In the genomic region with DNA sequence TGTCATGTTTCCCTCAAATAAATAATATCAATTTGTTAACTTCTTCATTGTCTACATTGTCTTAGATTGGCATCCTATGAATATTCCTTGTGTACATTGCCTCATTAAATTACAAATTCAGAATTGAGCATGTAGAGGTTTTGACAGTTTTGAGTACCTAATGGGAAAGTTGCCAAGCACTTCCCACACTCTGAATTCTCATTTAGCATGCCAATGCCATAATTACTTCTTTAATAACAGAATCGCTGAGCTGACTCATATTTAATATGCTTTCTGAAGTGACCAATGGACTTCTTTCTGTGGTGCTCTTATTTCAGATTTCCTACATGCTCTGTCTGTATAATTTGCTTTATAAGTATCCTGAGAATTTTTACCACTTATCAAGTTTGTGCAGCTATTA, we compare ENCODE assay signal across 32 cellular contexts.
DNase-seq lines count a peak whose midpoint lies in the region; ATAC-seq and TF ChIP-seq lines count a peak whose summit lies in the region.
"Had no signal": no experiment of that assay in that cellular context is flagged by ENCODE, and none has a peak within 500 bp of the region (broad histone marks: within the 10 kb centered on the region; RNA-seq: fewer than 3 reads in every experiment).

No MANE protein-coding gene starts in this region.

- no peak overlapping the region for H3K4me2 ChIP-seq in OCI-LY7 (ENCODE audit: low read length)
- H3K4me2 ChIP-seq: KMS-11 had no signal

- no peak overlapping the region for H3K27ac ChIP-seq in OCI-LY7 (ENCODE audit: low read depth, low read length, poor library complexity, severe bottlenecking)
- H3K27ac ChIP-seq: epithelial cell of prostate, KMS-11, SJSA1 had no signal

- CTCF ChIA-PET in OCI-LY7 (lab: Charles Lee; ENCODE audit: unreplicated experiment): no interaction called here

- no TSS peak for BruUV-seq in OCI-LY7 (replicated peaks; lab: Mats Ljungman, UMichigan)

- H3K9me2 ChIP-seq in OCI-LY7 (ENCODE audit: insufficient read depth, low read length): no peaks in the 10 kb centered on the region

- H3K4me1 ChIP-seq in OCI-LY7 (ENCODE audit: insufficient read depth, low read length, poor library complexity, severe bottlenecking): no peaks in the 10 kb centered on the region

- no peak for TF ChIP-seq CTCF in osteocyte (IDR thresholded peaks at IDR 0.05)
- TF ChIP-seq CTCF in OCI-LY7 (conservative IDR thresholded peaks at IDR 0.05; ENCODE audit: low read length): no peak

- no peaks in the 10 kb centered on the region for H3K36me3 Mint-ChIP-seq in osteocyte (ENCODE audit: unreplicated experiment)
- H3K36me3 Mint-ChIP-seq: activated naive CD4-positive, alpha-beta T cell treated with anti-CD3 and anti-CD28 coated beads, Interleukin-2, amount 50 U/mL, for 72 hours; CD8-positive, alpha-beta T cell; memory B cell; stimulated activated effector memory CD8-positive, alpha-beta T cell treated with anti-CD3 and anti-CD28 coated beads, Interleukin-12 subunit alpha, Interleukin-12 subunit beta, amount 100 ng/mL, for 72 hours; type B pancreatic cell had no signal

- peaks cover 16% of the 10 kb centered on the region for H3K4me1 Mint-ChIP-seq in osteocyte (ENCODE audit: unreplicated experiment)
- H3K4me1 Mint-ChIP-seq: activated T-helper 17 cell treated with anti-CD3 and anti-CD28 coated beads, Interleukin-2, amount 50 U/mL, for 72 hours; B cell; memory B cell; stimulated activated effector memory CD8-positive, alpha-beta T cell treated with anti-CD3 and anti-CD28 coated beads, Interleukin-12 subunit alpha, Interleukin-12 subunit beta, amount 100 ng/mL, for 72 hours had no signal

- no peak overlapping the region for H3K4me3 ChIP-seq in OCI-LY7 (ENCODE audit: low read depth, low read length, poor library complexity, severe bottlenecking)
- H3K4me3 ChIP-seq: SJSA1 had no signal

- H3K27me3 Mint-ChIP-seq in osteocyte (ENCODE audit: unreplicated experiment): no peaks in the 10 kb centered on the region
- H3K27me3 Mint-ChIP-seq: activated T-helper 17 cell treated with anti-CD3 and anti-CD28 coated beads, Interleukin-2, amount 50 U/mL, for 72 hours; B cell; memory B cell; type B pancreatic cell had no signal

- intact Hi-C loops in OCI-LY7 (cut with micrococcal nuclease; ENCODE audit: unreplicated experiment): no loop called here

- peaks cover 5% of the 10 kb centered on the region for H3K9me3 Mint-ChIP-seq in osteocyte (ENCODE audit: unreplicated experiment)
- H3K9me3 Mint-ChIP-seq: H9, type B pancreatic cell had no signal

- POLR2A ChIA-PET in OCI-LY7 (lab: Charles Lee): no interaction called here

- H3K36me3 ChIP-seq in OCI-LY7 (ENCODE audit: insufficient read depth, low read length): no peaks in the 10 kb centered on the region
- H3K36me3 ChIP-seq: SJSA1 had no signal

- DNase-seq in COR-L47 (lab: John Stamatoyannopoulos, UW): peak; percentile 97
- DNase-seq in NCI-H1105 (lab: John Stamatoyannopoulos, UW): peak; percentile 93
- peak; percentile 83 for DNase-seq in NCI-H2081 treated with DMSO at 0.1 percent for 48 hours (lab: John Stamatoyannopoulos, UW)
- DNase-seq in NCI-H69 (lab: John Stamatoyannopoulos, UW): peak; percentile 99
- no peak for DNase-seq in HPDE6-E6E7 (ENCODE audit: extremely low spot score)
- DNase-seq in osteocyte (ENCODE audit: extremely low spot score, unreplicated experiment): no peak
- no peak for DNase-seq in OCI-LY7 (ENCODE audit: low spot score)
- DNase-seq: activated CD4-positive, alpha-beta T cell treated with anti-CD3 and anti-CD28 coated beads, Interleukin-2, amount 50 U/mL, for 4 hours; activated CD8-positive, alpha-beta memory T cell treated with anti-CD3 and anti-CD28 coated beads, Interleukin-2, amount 50 U/mL, for 4 hours; anterior cingulate cortex; CD8-positive, alpha-beta T cell; DMS53; effector CD8-positive, alpha-beta T cell; H9; MM.1S; NCI-H2107; stimulated activated CD4-positive, alpha-beta T cell treated with anti-CD3 and anti-CD28 coated beads, Interleukin-12 subunit alpha, Interleukin-12 subunit beta, amount 100 ng/mL, for 4 hours; stimulated activated CD4-positive, alpha-beta T cell treated with anti-CD3 and anti-CD28 coated beads, Interleukin-4, amount 100 ng/mL, for 1 hour; T-helper 1 cell had no signal

- H3K4me3 Mint-ChIP-seq in osteocyte (ENCODE audit: unreplicated experiment): no peak overlapping the region
- H3K4me3 Mint-ChIP-seq: activated T-helper 17 cell treated with anti-CD3 and anti-CD28 coated beads, Interleukin-2, amount 50 U/mL, for 72 hours; B cell; CD8-positive, alpha-beta T cell; H9; memory B cell; stimulated activated effector memory CD8-positive, alpha-beta T cell treated with anti-CD3 and anti-CD28 coated beads, Interleukin-12 subunit alpha, Interleukin-12 subunit beta, amount 100 ng/mL, for 72 hours; type B pancreatic cell had no signal

- H2AFZ ChIP-seq in OCI-LY7 (ENCODE audit: low read length): no peak overlapping the region

- ATAC-seq in GM21737 (IDR thresholded peaks at IDR 0.05; ENCODE audit: unreplicated experiment): no peak
- ATAC-seq: activated naive CD4-positive, alpha-beta T cell treated with anti-CD3 and anti-CD28 coated beads, Interleukin-2, amount 50 U/mL, for 72 hours; activated T-helper 17 cell treated with anti-CD3 and anti-CD28 coated beads, Interleukin-2, amount 50 U/mL, for 72 hours; CD8-positive, alpha-beta T cell; left lobe of liver; sciatic nerve; stimulated activated effector memory CD8-positive, alpha-beta T cell treated with anti-CD3 and anti-CD28 coated beads, Interleukin-12 subunit alpha, Interleukin-12 subunit beta, amount 100 ng/mL, for 72 hours had no signal

- no peaks in the 10 kb centered on the region for H4K20me1 ChIP-seq in OCI-LY7 (ENCODE audit: insufficient read depth, low read length)

- H3K27ac Mint-ChIP-seq in osteocyte (ENCODE audit: unreplicated experiment): no peak overlapping the region
- H3K27ac Mint-ChIP-seq: activated naive CD4-positive, alpha-beta T cell treated with anti-CD3 and anti-CD28 coated beads, Interleukin-2, amount 50 U/mL, for 72 hours; activated T-helper 17 cell treated with anti-CD3 and anti-CD28 coated beads, Interleukin-2, amount 50 U/mL, for 72 hours; B cell; CD8-positive, alpha-beta T cell; H9; memory B cell; progenitor cell of endocrine pancreas; stimulated activated effector memory CD8-positive, alpha-beta T cell treated with anti-CD3 and anti-CD28 coated beads, Interleukin-12 subunit alpha, Interleukin-12 subunit beta, amount 100 ng/mL, for 72 hours; type B pancreatic cell had no signal

- H3K9me3 ChIP-seq in OCI-LY7 (ENCODE audit: low read length): no peaks in the 10 kb centered on the region
- H3K9me3 ChIP-seq: SJSA1 had no signal

- H3K79me2 ChIP-seq in OCI-LY7 (ENCODE audit: insufficient read depth, low read depth, low read length): no peaks in the 10 kb centered on the region

Comparison
In these comparisons a context has a peak if more than half of its experiments do, and no peak if none do; other contexts are left out.
1. DNase-seq: peak in COR-L47 (single experiment), NCI-H1105 (single experiment), NCI-H2081 treated with DMSO at 0.1 percent for 48 hours (single experiment) and NCI-H69 (single experiment); none in HPDE6-E6E7 (single experiment), osteocyte (single experiment) and OCI-LY7 (single experiment).